In the genomic region with DNA sequence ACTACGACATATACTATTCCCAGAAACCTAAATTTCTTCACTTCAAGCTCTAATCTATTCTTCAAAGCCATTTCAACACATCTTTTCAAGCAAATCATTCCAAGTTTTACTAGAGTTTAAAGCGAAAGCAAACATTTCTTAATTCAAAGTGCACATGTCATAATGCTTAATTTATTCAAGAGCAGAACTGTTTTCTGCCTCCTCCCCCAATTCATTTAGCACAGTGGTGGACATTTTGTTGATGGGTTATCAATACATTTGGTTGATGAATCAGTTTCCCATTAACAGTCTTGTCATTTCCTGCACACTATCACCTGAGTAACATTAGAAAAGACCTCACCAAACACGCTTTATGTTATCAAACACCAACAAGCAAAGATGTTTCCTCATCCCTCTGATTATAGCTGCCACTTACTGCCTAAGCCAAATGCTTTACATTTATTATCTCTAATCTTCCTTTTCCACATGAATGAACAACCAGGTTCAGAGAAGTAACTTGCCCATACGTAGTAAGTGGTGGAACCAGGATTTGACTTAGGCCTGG, we compare ENCODE assay signal across 8 cellular contexts. TPM values are rescaled to one million over a fixed set of nuclear protein-coding genes. Genes with fewer than 3 reads are reported as not detected.
DNase-seq lines count a peak whose midpoint lies in the region; ATAC-seq, FAIRE-seq and TF ChIP-seq lines count a peak whose summit lies in the region.

No MANE protein-coding gene starts in this region.

- H3K27me3 Mint-ChIP-seq in astrocyte (ENCODE audit: low read depth, unreplicated experiment) = no peaks in the 10 kb centered on the region

- H3K9me3 Mint-ChIP-seq in astrocyte (ENCODE audit: unreplicated experiment) = no peaks in the 10 kb centered on the region

- peaks cover 2 to 64% (median 52%) of the 10 kb centered on the region in 9 donors for H3K4me1 ChIP-seq in heart right ventricle
- peaks cover 21% of the 10 kb centered on the region for H3K4me1 ChIP-seq in astrocyte (ENCODE audit: insufficient read depth, low read length)
- H3K4me1 ChIP-seq in lower lobe of right lung = peaks cover 54% of the 10 kb centered on the region
- H3K4me1 ChIP-seq in aorta (ENCODE audit: control insufficient read depth in 1 of 2, insufficient read depth in 2 of 2, low read length in 2 of 2) = peaks cover 2 to 4% of the 10 kb centered on the region in 2 donors

- H2AFZ ChIP-seq in astrocyte (ENCODE audit: low read depth, low read length) = no peak overlapping the region

- 10 to 13% methylated on average over 4 of the region's 4 CpGs for WGBS in heart right ventricle, 2 donors
- 17 to 22% methylated on average over 4 of the region's 4 CpGs for WGBS in aorta, 2 donors

- peak overlapping the region in 9 of 10 donors; percentile 83 to 99 (median 92) for H3K4me3 ChIP-seq in heart right ventricle
- peak overlapping the region; percentile 92 for H3K4me3 ChIP-seq in astrocyte (ENCODE audit: insufficient read depth, low read depth, low read length)
- peak overlapping the region; percentile 98 for H3K4me3 ChIP-seq in lower lobe of right lung
- peak overlapping the region; percentile 14 to 16 for H3K4me3 ChIP-seq in aorta (ENCODE audit: low read length in 2 of 2)

- no peak for DNase-seq in heart right ventricle
- no peak for DNase-seq in left ventricle myocardium superior
- no peak for DNase-seq in astrocyte (ENCODE audit: low read depth)
- DNase-seq in lower lobe of right lung = no peak
- DNase-seq in aorta = no peak
- DNase-seq in NCI-H2107 (lab: John Stamatoyannopoulos, UW) = no peak
- no peak for DNase-seq in NCI-H2196 (lab: John Stamatoyannopoulos, UW; ENCODE audit: unreplicated experiment)

- H4K20me1 ChIP-seq in astrocyte (ENCODE audit: insufficient read depth, low read length) = peaks cover 62% of the 10 kb centered on the region

- peak overlapping the region; percentile 86 for H3K4me2 ChIP-seq in astrocyte (ENCODE audit: low read length)

- peak overlapping the region; percentile 100 for H3K9ac ChIP-seq in astrocyte (ENCODE audit: low read length)

- H3K9me3 ChIP-seq in heart right ventricle (no peaks in the 10 kb centered on the region), astrocyte (ENCODE audit: insufficient read depth, low read depth, low read length) (no peaks in the 10 kb centered on the region), lower lobe of right lung (no peaks in the 10 kb centered on the region), aorta (ENCODE audit: control insufficient read depth, low read length) (no peaks in the 10 kb centered on the region)

- H3K4me1 Mint-ChIP-seq in astrocyte (ENCODE audit: low read depth, unreplicated experiment) = peaks cover 14% of the 10 kb centered on the region

- H3K27ac ChIP-seq in heart right ventricle = peak overlapping the region in 6 of 10 donors; percentile 100
- peak overlapping the region; percentile 99 for H3K27ac ChIP-seq in astrocyte (ENCODE audit: low read depth, low read length)
- peak overlapping the region; percentile 100 for H3K27ac ChIP-seq in lower lobe of right lung
- H3K27ac ChIP-seq in aorta (ENCODE audit: low read depth in 1 of 2, low read length in 2 of 2) = no peak overlapping the region

- H3K36me3 Mint-ChIP-seq in astrocyte (ENCODE audit: low read depth, unreplicated experiment) = peaks cover 4% of the 10 kb centered on the region

- no peaks in the 10 kb centered on the region for H3K27me3 ChIP-seq in heart right ventricle
- no peaks in the 10 kb centered on the region for H3K27me3 ChIP-seq in astrocyte (ENCODE audit: insufficient read depth, low read length)
- H3K27me3 ChIP-seq in lower lobe of right lung (ENCODE audit: low read depth) = no peaks in the 10 kb centered on the region
- no peaks in the 10 kb centered on the region for H3K27me3 ChIP-seq in aorta (ENCODE audit: control insufficient read depth in 1 of 2, insufficient read depth in 2 of 2, low read length in 1 of 2)

- peaks cover 68% of the 10 kb centered on the region for H3K79me2 ChIP-seq in astrocyte (ENCODE audit: insufficient read depth, low read length)

- H3K36me3 ChIP-seq in heart right ventricle (peaks cover 0 to 16% (median 0%) of the 10 kb centered on the region in 9 donors), astrocyte (ENCODE audit: insufficient read depth, low read length) (peaks cover 8% of the 10 kb centered on the region), lower lobe of right lung (peaks cover 12% of the 10 kb centered on the region), aorta (ENCODE audit: control insufficient read depth in 1 of 2, insufficient read depth in 2 of 2, low read length in 1 of 2) (no peaks in the 10 kb centered on the region)

- H3K27ac Mint-ChIP-seq in astrocyte (ENCODE audit: unreplicated experiment) = no peak overlapping the region

- intact Hi-C loops in heart right ventricle (cut with DNase I) = loop anchor here in 6 of 10 donors (2.0 to 10.0 kb wide), 4 partner anchors 55 to 537 kb away; a partner anchor contains a TSS
- intact Hi-C loops in left ventricle myocardium superior (cut with micrococcal nuclease) = no loop called here
- intact Hi-C loops in lower lobe of right lung (cut with DNase I) = no loop called here
- intact Hi-C loops in aorta (cut with DNase I) = loop anchor here (2.0 to 5.0 kb wide), 3 partner anchors 57 to 537 kb away; a partner anchor contains a TSS

- peak overlapping the region; percentile 97 for H3K4me3 Mint-ChIP-seq in astrocyte (ENCODE audit: unreplicated experiment)

- TF ChIP-seq CTCF in heart right ventricle (IDR thresholded peaks at IDR 0.05) (no peak), astrocyte (IDR thresholded peaks at IDR 0.05; ENCODE audit: insufficient read depth, low read depth, low read length) (no peak), lower lobe of right lung (IDR thresholded peaks at IDR 0.05) (no peak)

- ATAC-seq in heart right ventricle (no peak), left ventricle myocardium superior (no peak), lower lobe of right lung (no peak), aorta (ENCODE audit: low FRiP score) (no peak), HG02840 (IDR thresholded peaks at IDR 0.05; ENCODE audit: low FRiP score, unreplicated experiment) (no peak)

- no peak for FAIRE-seq in astrocyte (lab: Jason Lieb, UNC)

RNA-seq across cellular contexts. Expression of a gene that starts 2.0 kb away (rescaled TPM):
- total RNA-seq in heart right ventricle (10 to 100 TPM; 40.8 to 67.8 (median 49.0) TPM), left ventricle myocardium superior (53.8 TPM), astrocyte (48.2 and 52.6 TPM in 2 replicates), lower lobe of right lung (73.9 TPM), aorta (10 to 100 TPM; 85.0 to 85.6 TPM)
- polyA plus RNA-seq in heart right ventricle (10 to 100 TPM; 42.4 to 64.6 TPM), aorta (10 to 100 TPM; 57.6 to 76.0 TPM)

RNA-seq across cellular contexts. Expression of a gene that starts 51.0 kb away (rescaled TPM):
- total RNA-seq in heart right ventricle (10 to 100 TPM; 27.8 to 45.6 (median 38.7) TPM), left ventricle myocardium superior (33.1 TPM), astrocyte (25.1 and 30.3 TPM in 2 replicates), lower lobe of right lung (16.9 TPM), aorta (10 to 100 TPM; 18.0 to 22.5 TPM)
- polyA plus RNA-seq in heart right ventricle (10 to 100 TPM; 31.1 to 39.9 TPM), aorta (10 to 100 TPM; 14.7 to 20.8 TPM)

RNA-seq across cellular contexts. Expression of a gene that starts 56.0 kb away (rescaled TPM):
- 1 to 10 TPM in 8 of 10 donors, under 1 TPM in 2; 0.79 to 2.2 (median 1.5) TPM for total RNA-seq in heart right ventricle
- 1 to 10 TPM; 1.8 to 3.3 TPM for polyA plus RNA-seq in heart right ventricle
- 1.5 TPM for total RNA-seq in left ventricle myocardium superior
- 3.6 and 4.7 TPM in 2 replicates for total RNA-seq in astrocyte
- total RNA-seq in lower lobe of right lung = 4.3 TPM
- total RNA-seq in aorta = 10 to 100 TPM; 18.2 to 18.9 TPM
- polyA plus RNA-seq in aorta = 10 to 100 TPM in 1 of 2 donors, 1 to 10 TPM in 1; 5.4 to 13.0 TPM

RNA-seq across cellular contexts. Expression of a gene that starts 56.6 kb away (rescaled TPM):
- total RNA-seq in heart right ventricle = 10 to 100 TPM in 8 of 10 donors, 1 to 10 TPM in 2; 8.6 to 29.8 (median 14.5) TPM
- 10 to 100 TPM; 13.5 to 15.7 TPM for polyA plus RNA-seq in heart right ventricle
- total RNA-seq in left ventricle myocardium superior = 19.2 TPM
- total RNA-seq in astrocyte = 36.6 and 47.2 TPM in 2 replicates
- 35.1 TPM for total RNA-seq in lower lobe of right lung
- total RNA-seq in aorta = 10 to 100 TPM; 16.0 to 35.3 TPM
- 10 to 100 TPM in 1 of 2 donors, 1 to 10 TPM in 1; 8.1 to 10.4 TPM for polyA plus RNA-seq in aorta

Comparison
In these comparisons a context has a peak if more than half of its experiments do, and no peak if none do; other contexts are left out.
1. intact Hi-C loops: an anchor here in heart right ventricle (2.0 to 10.0 kb wide) and aorta (2.0 to 5.0 kb wide); none called in left ventricle myocardium superior and lower lobe of right lung.
2. H3K27ac ChIP-seq: peak in heart right ventricle (6 of 10), astrocyte (single experiment) and lower lobe of right lung (single experiment); none in aorta (0 of 2).
3. H3K4me3 ChIP-seq: peak in every context shown above with its lines; median percentile 98 in lower lobe of right lung; 92 in heart right ventricle; 92 in astrocyte; 15 in aorta.